ENCODE assay signal across 1 cellular context in genomic region chr4:184750926-184751584, GRCh38.
TF ChIP-seq lines count a peak whose summit lies in the region.

No MANE protein-coding gene starts in this region.

TF ChIP-seq in GM23338, 12 proteins besides CTCF, POLR2A, EP300 and RAD21 (continued from another document):
- no peak for TF ChIP-seq ZNF462 (CRISPR knock-in tag; IDR thresholded peaks at IDR 0.05)
- no peak for TF ChIP-seq EZH2phosphoT487 (IDR thresholded peaks at IDR 0.05; ENCODE audit: unreplicated experiment)
- no peak for TF ChIP-seq CREB1 (CRISPR knock-in tag; IDR thresholded peaks at IDR 0.05; ENCODE audit: low read depth)
- TF ChIP-seq STAT1 (IDR thresholded peaks at IDR 0.05; ENCODE audit: unreplicated experiment): no peak
- TF ChIP-seq, protein P1, sequence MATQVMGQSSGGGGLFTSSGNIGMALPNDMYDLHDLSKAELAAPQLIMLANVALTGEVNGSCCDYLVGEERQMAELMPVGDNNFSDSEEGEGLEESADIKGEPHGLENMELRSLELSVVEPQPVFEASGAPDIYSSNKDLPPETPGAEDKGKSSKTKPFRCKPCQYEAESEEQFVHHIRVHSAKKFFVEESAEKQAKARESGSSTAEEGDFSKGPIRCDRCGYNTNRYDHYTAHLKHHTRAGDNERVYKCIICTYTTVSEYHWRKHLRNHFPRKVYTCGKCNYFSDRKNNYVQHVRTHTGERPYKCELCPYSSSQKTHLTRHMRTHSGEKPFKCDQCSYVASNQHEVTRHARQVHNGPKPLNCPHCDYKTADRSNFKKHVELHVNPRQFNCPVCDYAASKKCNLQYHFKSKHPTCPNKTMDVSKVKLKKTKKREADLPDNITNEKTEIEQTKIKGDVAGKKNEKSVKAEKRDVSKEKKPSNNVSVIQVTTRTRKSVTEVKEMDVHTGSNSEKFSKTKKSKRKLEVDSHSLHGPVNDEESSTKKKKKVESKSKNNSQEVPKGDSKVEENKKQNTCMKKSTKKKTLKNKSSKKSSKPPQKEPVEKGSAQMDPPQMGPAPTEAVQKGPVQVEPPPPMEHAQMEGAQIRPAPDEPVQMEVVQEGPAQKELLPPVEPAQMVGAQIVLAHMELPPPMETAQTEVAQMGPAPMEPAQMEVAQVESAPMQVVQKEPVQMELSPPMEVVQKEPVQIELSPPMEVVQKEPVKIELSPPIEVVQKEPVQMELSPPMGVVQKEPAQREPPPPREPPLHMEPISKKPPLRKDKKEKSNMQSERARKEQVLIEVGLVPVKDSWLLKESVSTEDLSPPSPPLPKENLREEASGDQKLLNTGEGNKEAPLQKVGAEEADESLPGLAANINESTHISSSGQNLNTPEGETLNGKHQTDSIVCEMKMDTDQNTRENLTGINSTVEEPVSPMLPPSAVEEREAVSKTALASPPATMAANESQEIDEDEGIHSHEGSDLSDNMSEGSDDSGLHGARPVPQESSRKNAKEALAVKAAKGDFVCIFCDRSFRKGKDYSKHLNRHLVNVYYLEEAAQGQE (IDR thresholded peaks at IDR 0.05; ENCODE audit: unreplicated experiment): no peak
- no peak for TF ChIP-seq EZH2 (IDR thresholded peaks at IDR 0.05; ENCODE audit: low read depth, unreplicated experiment)
- TF ChIP-seq, protein P2, sequence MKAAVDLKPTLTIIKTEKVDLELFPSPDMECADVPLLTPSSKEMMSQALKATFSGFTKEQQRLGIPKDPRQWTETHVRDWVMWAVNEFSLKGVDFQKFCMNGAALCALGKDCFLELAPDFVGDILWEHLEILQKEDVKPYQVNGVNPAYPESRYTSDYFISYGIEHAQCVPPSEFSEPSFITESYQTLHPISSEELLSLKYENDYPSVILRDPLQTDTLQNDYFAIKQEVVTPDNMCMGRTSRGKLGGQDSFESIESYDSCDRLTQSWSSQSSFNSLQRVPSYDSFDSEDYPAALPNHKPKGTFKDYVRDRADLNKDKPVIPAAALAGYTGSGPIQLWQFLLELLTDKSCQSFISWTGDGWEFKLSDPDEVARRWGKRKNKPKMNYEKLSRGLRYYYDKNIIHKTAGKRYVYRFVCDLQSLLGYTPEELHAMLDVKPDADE (IDR thresholded peaks at IDR 0.05): no peak
- no peak for TF ChIP-seq JUNB (IDR thresholded peaks at IDR 0.05; ENCODE audit: unreplicated experiment)
